In genomic region chr4:142406051-142406549, GRCh38 we compare ENCODE assay signal across 8 cellular contexts.
DNase-seq lines count a peak whose midpoint lies in the region; ATAC-seq and TF ChIP-seq lines count a peak whose summit lies in the region.

No MANE protein-coding gene starts in this region.

- H3K36me3 ChIP-seq in cardiac muscle cell, result no peaks in the 10 kb centered on the region
- no peaks in the 10 kb centered on the region for H3K36me3 ChIP-seq in iPS-20b (ENCODE audit: insufficient read depth, low read depth, low read length)
- no peaks in the 10 kb centered on the region for H3K36me3 ChIP-seq in uterus

- TF ChIP-seq CTCF in cardiac muscle cell (IDR thresholded peaks at IDR 0.05; ENCODE audit: low read depth, low read length) (no peak), WI38 (IDR thresholded peaks at IDR 0.05; ENCODE audit: low read depth, low read length) (no peak), uterus (IDR thresholded peaks at IDR 0.05) (no peak)

- peaks cover 22% of the 10 kb centered on the region for H3K4me1 ChIP-seq in cardiac muscle cell (ENCODE audit: low read depth)
- peaks cover 29% of the 10 kb centered on the region; the same call in 1 of the 2 replicates for H3K4me1 ChIP-seq in iPS-20b (ENCODE audit: insufficient read depth, low read length)
- H3K4me1 ChIP-seq in uterus, result peaks cover 0 to 4% of the 10 kb centered on the region in 2 donors

- H3K9me3 ChIP-seq in cardiac muscle cell (ENCODE audit: low read depth), result no peaks in the 10 kb centered on the region
- no peaks in the 10 kb centered on the region for H3K9me3 ChIP-seq in iPS-20b (ENCODE audit: insufficient read depth, low read depth, low read length)
- no peaks in the 10 kb centered on the region for H3K9me3 ChIP-seq in uterus

- intact Hi-C loops in cardiac septum (cut with DNase I), result no loop called here
- intact Hi-C loops in uterus (cut with DNase I; ENCODE audit: low total_unique reads), result no loop called here

- peak; percentile 22 to 53 for DNase-seq in cardiac muscle cell (ENCODE audit: low read depth in 1 of 2, low spot score in 1 of 2)
- no peak for DNase-seq in cardiac septum (ENCODE audit: low spot score)
- no peak for DNase-seq in uterus
- DNase-seq in NCI-H446 treated with DMSO at 0.1 percent for 48 hours (lab: John Stamatoyannopoulos, UW), result no peak
- DNase-seq in NCI-H128 (lab: John Stamatoyannopoulos, UW; ENCODE audit: unreplicated experiment), result no peak

- H3K9ac ChIP-seq in iPS-20b (ENCODE audit: low read depth, low read length), result no peak overlapping the region

- ATAC-seq in HG03039 (IDR thresholded peaks at IDR 0.05; ENCODE audit: unreplicated experiment), result no peak

- TF ChIP-seq POLR2A in uterus (IDR thresholded peaks at IDR 0.05), result no peak

- H3K27ac ChIP-seq in cardiac muscle cell, result peak overlapping the region; percentile 86
- no peak overlapping the region for H3K27ac ChIP-seq in iPS-20b (ENCODE audit: low read length)
- H3K27ac ChIP-seq in uterus, result peak overlapping the region; percentile 70 to 80

- H3K27me3 ChIP-seq in cardiac muscle cell (no peaks in the 10 kb centered on the region), iPS-20b (ENCODE audit: insufficient read depth, low read length) (no peaks in the 10 kb centered on the region), uterus (no peaks in the 10 kb centered on the region)

- H3K4me3 ChIP-seq in cardiac muscle cell, result no peak overlapping the region
- peak overlapping the region; percentile 60 for H3K4me3 ChIP-seq in WI38 (ENCODE audit: low read depth, low read length)
- H3K4me3 ChIP-seq in iPS-20b (ENCODE audit: low read length), result 0 out of 2 replicates have a peak overlapping the region, but pooled peaks have one; percentile 47
- peak overlapping the region in 1 of 2 donors; percentile 37 for H3K4me3 ChIP-seq in uterus

Comparison
In these comparisons a context has a peak if more than half of its experiments do, and no peak if none do; other contexts are left out.
1. DNase-seq: peak in cardiac muscle cell (2 of 2); none in cardiac septum (single experiment), uterus (0 of 2), NCI-H446 treated with DMSO at 0.1 percent for 48 hours (single experiment) and NCI-H128 (single experiment).